1 cellular context compared by ENCODE assay signal in the genomic region with DNA sequence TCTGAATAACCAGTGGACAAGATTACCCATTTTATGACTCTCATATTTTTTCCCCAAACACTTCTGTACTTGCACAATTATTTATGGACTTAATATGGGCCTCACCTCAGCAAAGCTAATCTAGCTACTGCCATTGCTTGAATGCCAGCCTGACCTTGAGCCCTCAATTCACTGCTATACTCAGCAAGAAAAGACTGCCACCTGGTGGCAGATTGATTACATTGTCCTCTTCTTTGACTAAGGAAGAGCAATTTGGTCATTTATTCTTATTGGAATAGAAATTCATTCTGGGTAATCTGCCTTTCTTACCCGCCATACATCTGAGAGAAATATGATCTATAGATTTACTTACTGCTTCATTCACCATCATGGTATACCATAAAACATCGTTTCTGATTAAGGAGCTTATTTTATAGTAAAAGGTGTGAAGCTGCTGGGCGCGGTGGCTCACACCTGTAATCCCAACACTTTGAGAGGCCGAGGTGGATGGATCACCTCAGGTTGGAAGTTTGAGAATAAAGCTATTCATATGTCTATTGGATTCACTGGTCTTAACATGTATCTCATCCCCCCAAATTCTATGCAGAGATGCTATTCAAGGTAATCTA.
TF ChIP-seq lines count a peak whose summit lies in the region.

No MANE protein-coding gene starts in this region.

TF ChIP-seq in K562, 482 proteins besides CTCF, POLR2A, EP300 and RAD21 (continued from another document):
- TF ChIP-seq, protein P1, sequence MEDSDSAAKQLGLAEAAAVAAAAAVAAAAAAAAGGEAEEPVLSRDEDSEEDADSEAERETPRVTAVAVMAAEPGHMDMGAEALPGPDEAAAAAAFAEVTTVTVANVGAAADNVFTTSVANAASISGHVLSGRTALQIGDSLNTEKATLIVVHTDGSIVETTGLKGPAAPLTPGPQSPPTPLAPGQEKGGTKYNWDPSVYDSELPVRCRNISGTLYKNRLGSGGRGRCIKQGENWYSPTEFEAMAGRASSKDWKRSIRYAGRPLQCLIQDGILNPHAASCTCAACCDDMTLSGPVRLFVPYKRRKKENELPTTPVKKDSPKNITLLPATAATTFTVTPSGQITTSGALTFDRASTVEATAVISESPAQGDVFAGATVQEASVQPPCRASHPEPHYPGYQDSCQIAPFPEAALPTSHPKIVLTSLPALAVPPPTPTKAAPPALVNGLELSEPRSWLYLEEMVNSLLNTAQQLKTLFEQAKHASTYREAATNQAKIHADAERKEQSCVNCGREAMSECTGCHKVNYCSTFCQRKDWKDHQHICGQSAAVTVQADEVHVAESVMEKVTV (CRISPR knock-in tag; IDR thresholded peaks at IDR 0.05): peak; percentile 96
- TF ChIP-seq KLF16 (IDR thresholded peaks at IDR 0.05) (0 out of 2 replicates have a peak, but pooled peaks have one; percentile 6), NUFIP1 (IDR thresholded peaks at IDR 0.05; ENCODE audit: partially characterized antibody) (no peak), EWSR1 (IDR thresholded peaks at IDR 0.05; ENCODE audit: borderline replicate concordance, low read depth, partially characterized antibody) (no peak), ZNF239 (CRISPR knock-in tag; IDR thresholded peaks at IDR 0.05) (no peak), GABPB1 (CRISPR knock-in tag; IDR thresholded peaks at IDR 0.05) (no peak), ARID2 (IDR thresholded peaks at IDR 0.05) (peak; percentile 93), MAZ (CRISPR knock-in tag; conservative IDR thresholded peaks at IDR 0.05 in 1 of 2, IDR thresholded peaks at IDR 0.05 in 1 of 2) (peak in 1 of 2 experiments; percentile 28; a peak in 1 of 4 replicates), GATAD2B (IDR thresholded peaks at IDR 0.05; ENCODE audit: borderline replicate concordance) (peak; percentile 60; the same call in 1 of the 2 replicates), ARID1B (IDR thresholded peaks at IDR 0.05) (no peak), YY1 (IDR thresholded peaks at IDR 0.05; ENCODE audit: borderline replicate concordance in 1 of 3, control insufficient read depth in 1 of 3, extremely low read depth in 1 of 3, insufficient read depth in 3 of 3, insufficient read length in 1 of 3, insufficient replicate concordance in 2 of 3, low read depth in 1 of 3, low read length in 2 of 3) (peak in 1 of 3 experiments; percentile 63), NBN (IDR thresholded peaks at IDR 0.05; ENCODE audit: low read depth) (0 out of 2 replicates have a peak, but pooled peaks have one; percentile 36), COPS2 (conservative IDR thresholded peaks at IDR 0.05) (no peak), THRB (CRISPR knock-in tag; conservative IDR thresholded peaks at IDR 0.05) (no peak), WHSC1 (IDR thresholded peaks at IDR 0.05; ENCODE audit: low read length) (no peak), MAFG (tag; conservative IDR thresholded peaks at IDR 0.05) (no peak), CREM (IDR thresholded peaks at IDR 0.05; ENCODE audit: low read depth) (0 out of 2 replicates have a peak, but pooled peaks have one; percentile 8), FOXJ2 (tag; IDR thresholded peaks at IDR 0.05) (no peak), FOXA3 (CRISPR knock-in tag; conservative IDR thresholded peaks at IDR 0.05 in 1 of 2, IDR thresholded peaks at IDR 0.05 in 1 of 2) (no peak), SMC3 (conservative IDR thresholded peaks at IDR 0.05; ENCODE audit: insufficient read depth, low read depth, low read length) (peak; percentile 93), CC2D1A (IDR thresholded peaks at IDR 0.05) (peak; percentile 65; the same call in 1 of the 2 replicates), JUND (IDR thresholded peaks at IDR 0.05; ENCODE audit: borderline replicate concordance, low read depth, low read length) (0 out of 2 replicates have a peak, but pooled peaks have one; percentile 22), JUND (tag; IDR thresholded peaks at IDR 0.05; ENCODE audit: borderline replicate concordance, low read depth, low read length) (0 out of 3 replicates have a peak, but pooled peaks have one; percentile 8), CTBP1 (IDR thresholded peaks at IDR 0.05; ENCODE audit: borderline replicate concordance) (peak; percentile 40; the same call in 1 of the 2 replicates), POU5F1 (IDR thresholded peaks at IDR 0.05; ENCODE audit: borderline replicate concordance, low read depth, low read length, partially characterized antibody) (no peak)
- TF ChIP-seq, protein P2, sequence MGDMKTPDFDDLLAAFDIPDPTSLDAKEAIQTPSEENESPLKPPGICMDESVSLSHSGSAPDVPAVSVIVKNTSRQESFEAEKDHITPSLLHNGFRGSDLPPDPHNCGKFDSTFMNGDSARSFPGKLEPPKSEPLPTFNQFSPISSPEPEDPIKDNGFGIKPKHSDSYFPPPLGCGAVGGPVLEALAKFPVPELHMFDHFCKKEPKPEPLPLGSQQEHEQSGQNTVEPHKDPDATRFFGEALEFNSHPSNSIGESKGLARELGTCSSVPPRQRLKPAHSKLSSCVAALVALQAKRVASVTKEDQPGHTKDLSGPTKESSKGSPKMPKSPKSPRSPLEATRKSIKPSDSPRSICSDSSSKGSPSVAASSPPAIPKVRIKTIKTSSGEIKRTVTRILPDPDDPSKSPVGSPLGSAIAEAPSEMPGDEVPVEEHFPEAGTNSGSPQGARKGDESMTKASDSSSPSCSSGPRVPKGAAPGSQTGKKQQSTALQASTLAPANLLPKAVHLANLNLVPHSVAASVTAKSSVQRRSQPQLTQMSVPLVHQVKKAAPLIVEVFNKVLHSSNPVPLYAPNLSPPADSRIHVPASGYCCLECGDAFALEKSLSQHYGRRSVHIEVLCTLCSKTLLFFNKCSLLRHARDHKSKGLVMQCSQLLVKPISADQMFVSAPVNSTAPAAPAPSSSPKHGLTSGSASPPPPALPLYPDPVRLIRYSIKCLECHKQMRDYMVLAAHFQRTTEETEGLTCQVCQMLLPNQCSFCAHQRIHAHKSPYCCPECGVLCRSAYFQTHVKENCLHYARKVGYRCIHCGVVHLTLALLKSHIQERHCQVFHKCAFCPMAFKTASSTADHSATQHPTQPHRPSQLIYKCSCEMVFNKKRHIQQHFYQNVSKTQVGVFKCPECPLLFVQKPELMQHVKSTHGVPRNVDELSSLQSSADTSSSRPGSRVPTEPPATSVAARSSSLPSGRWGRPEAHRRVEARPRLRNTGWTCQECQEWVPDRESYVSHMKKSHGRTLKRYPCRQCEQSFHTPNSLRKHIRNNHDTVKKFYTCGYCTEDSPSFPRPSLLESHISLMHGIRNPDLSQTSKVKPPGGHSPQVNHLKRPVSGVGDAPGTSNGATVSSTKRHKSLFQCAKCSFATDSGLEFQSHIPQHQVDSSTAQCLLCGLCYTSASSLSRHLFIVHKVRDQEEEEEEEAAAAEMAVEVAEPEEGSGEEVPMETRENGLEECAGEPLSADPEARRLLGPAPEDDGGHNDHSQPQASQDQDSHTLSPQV (IDR thresholded peaks at IDR 0.05): peak; percentile 33; the same call in 1 of the 2 replicates
- TF ChIP-seq, protein P3, sequence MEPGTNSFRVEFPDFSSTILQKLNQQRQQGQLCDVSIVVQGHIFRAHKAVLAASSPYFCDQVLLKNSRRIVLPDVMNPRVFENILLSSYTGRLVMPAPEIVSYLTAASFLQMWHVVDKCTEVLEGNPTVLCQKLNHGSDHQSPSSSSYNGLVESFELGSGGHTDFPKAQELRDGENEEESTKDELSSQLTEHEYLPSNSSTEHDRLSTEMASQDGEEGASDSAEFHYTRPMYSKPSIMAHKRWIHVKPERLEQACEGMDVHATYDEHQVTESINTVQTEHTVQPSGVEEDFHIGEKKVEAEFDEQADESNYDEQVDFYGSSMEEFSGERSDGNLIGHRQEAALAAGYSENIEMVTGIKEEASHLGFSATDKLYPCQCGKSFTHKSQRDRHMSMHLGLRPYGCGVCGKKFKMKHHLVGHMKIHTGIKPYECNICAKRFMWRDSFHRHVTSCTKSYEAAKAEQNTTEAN (CRISPR knock-in tag; IDR thresholded peaks at IDR 0.05): no peak
- TF ChIP-seq, protein P4, sequence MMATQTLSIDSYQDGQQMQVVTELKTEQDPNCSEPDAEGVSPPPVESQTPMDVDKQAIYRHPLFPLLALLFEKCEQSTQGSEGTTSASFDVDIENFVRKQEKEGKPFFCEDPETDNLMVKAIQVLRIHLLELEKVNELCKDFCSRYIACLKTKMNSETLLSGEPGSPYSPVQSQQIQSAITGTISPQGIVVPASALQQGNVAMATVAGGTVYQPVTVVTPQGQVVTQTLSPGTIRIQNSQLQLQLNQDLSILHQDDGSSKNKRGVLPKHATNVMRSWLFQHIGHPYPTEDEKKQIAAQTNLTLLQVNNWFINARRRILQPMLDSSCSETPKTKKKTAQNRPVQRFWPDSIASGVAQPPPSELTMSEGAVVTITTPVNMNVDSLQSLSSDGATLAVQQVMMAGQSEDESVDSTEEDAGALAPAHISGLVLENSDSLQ (IDR thresholded peaks at IDR 0.05): peak; percentile 24; the same call in 1 of the 2 replicates
